Comparison of ENCODE assay signal across 18 cellular contexts in the genomic region with DNA sequence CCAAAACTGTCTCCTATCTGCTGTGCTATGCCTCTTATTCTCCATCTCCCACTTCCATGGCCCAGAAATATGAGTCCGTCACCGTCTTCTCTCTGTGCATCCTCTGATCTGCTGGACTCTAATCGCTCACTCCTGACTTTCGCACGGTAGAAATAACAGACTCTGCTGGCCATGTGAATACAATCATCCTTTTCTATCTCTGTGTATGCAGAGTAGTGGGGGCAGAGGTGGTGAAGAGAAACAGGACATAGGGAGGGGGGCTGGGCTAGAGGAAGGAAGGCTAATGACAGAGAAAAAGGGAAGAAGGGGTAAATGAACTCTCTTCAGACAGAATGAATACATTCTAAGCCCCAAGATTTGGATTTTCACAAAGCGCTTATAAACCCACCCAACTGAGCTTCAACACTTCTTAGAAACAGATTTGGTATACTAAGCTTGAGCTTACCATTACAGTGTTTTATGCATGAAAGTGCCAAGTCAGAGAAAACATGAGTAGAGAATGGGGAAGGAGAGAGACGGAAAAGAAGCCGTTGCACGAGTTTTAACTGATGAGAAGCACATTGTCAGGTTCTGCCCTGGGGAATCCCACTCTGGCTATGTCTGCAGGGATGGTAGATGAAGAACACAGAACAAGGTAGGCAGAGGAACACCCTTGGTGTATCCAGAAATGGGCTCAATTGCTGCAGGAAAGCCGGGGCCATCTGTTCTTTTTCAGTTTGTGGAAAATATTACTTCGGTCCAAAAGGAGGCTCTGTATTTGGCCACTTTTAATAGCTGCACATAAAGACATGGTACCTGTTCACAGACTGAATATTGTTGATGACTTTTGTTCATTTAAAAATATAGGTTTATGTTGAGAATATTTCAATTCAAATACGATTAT.
"Had no signal": no experiment of that assay in that cellular context is flagged by ENCODE, and none has a peak within 500 bp of the region (broad histone marks: within the 10 kb centered on the region; RNA-seq: fewer than 3 reads in every experiment).

No MANE protein-coding gene starts in this region.

- H3K4me1 Mint-ChIP-seq: T-helper 17 cell had no signal

- ATAC-seq: activated T-cell treated with anti-CD3 and anti-CD28 coated beads, Interleukin-2, amount 50 U/mL, for 72 hours; left cardiac atrium; psoas muscle; stimulated activated naive CD8-positive, alpha-beta T cell treated with anti-CD3 and anti-CD28 coated beads, Interleukin-15, Interleukin-2, amounts not matched to agents 100 U/mL and 50 U/mL, for 24 hours; T-helper 17 cell; upper lobe of right lung had no signal

- H3K27me3 Mint-ChIP-seq: activated CD4-positive, alpha-beta memory T cell treated with anti-CD3 and anti-CD28 coated beads for 36 hours; T-helper 17 cell had no signal

- H3K4me1 ChIP-seq: esophagus squamous epithelium, psoas muscle, upper lobe of right lung had no signal

- DNase-seq: activated CD4-positive, alpha-beta memory T cell treated with anti-CD3 and anti-CD28 coated beads for 36 hours; activated gamma-delta T cell treated with Interleukin-2 at 50 U/mL for 16 hours; activated naive CD8-positive, alpha-beta T cell treated with anti-CD3 and anti-CD28 coated beads, Interleukin-2, amount 10 ng/mL, durations not matched to agents 7 days and 5 days; activated T-cell treated with anti-CD3 and anti-CD28 coated beads, Interleukin-2, amount 50 U/mL, for 72 hours; anterior cingulate cortex; esophagus squamous epithelium; foreskin fibroblast; head of caudate nucleus; left cardiac atrium; psoas muscle; sigmoid colon; stimulated activated CD4-positive, alpha-beta T cell treated with anti-CD3 and anti-CD28 coated beads, Interleukin-2, amount 100 ng/mL, for 24 hours; stimulated activated naive CD8-positive, alpha-beta T cell treated with anti-CD3 and anti-CD28 coated beads, Interleukin-15, Interleukin-2, amounts not matched to agents 100 U/mL and 50 U/mL, for 24 hours; T-helper 17 cell; upper lobe of right lung had no signal

- H3K4me3 ChIP-seq: dorsolateral prefrontal cortex, esophagus squamous epithelium, lung, psoas muscle, sigmoid colon, upper lobe of right lung had no signal

- H3K4me3 Mint-ChIP-seq: activated CD4-positive, alpha-beta memory T cell treated with anti-CD3 and anti-CD28 coated beads for 36 hours; activated naive CD8-positive, alpha-beta T cell treated with anti-CD3 and anti-CD28 coated beads, Interleukin-2, amount 10 ng/mL, durations not matched to agents 7 days and 5 days; activated T-cell treated with anti-CD3 and anti-CD28 coated beads, Interleukin-2, amount 50 U/mL, for 72 hours; nephron; T-helper 17 cell had no signal

- H3K27ac Mint-ChIP-seq: activated CD4-positive, alpha-beta memory T cell treated with anti-CD3 and anti-CD28 coated beads for 36 hours; activated naive CD8-positive, alpha-beta T cell treated with anti-CD3 and anti-CD28 coated beads, Interleukin-2, amount 10 ng/mL, durations not matched to agents 7 days and 5 days; activated T-cell treated with anti-CD3 and anti-CD28 coated beads, Interleukin-2, amount 50 U/mL, for 72 hours; T-helper 17 cell had no signal

- H3K36me3 ChIP-seq: esophagus squamous epithelium, sigmoid colon, upper lobe of right lung had no signal

- H3K9me3 Mint-ChIP-seq: activated CD4-positive, alpha-beta memory T cell treated with anti-CD3 and anti-CD28 coated beads for 36 hours had no signal

- H3K36me3 Mint-ChIP-seq: activated CD4-positive, alpha-beta memory T cell treated with anti-CD3 and anti-CD28 coated beads for 36 hours had no signal

- H3K27me3 ChIP-seq: esophagus squamous epithelium, sigmoid colon, upper lobe of right lung had no signal

- H3K9me3 ChIP-seq: esophagus squamous epithelium, psoas muscle, sigmoid colon, upper lobe of right lung had no signal
